ENCODE assay signal across 8 cellular contexts in genomic region chr16:20694096-20694495, GRCh38. TPM values are rescaled to one million over a fixed set of nuclear protein-coding genes. Genes with fewer than 3 reads are reported as not detected.
"Had no signal": no experiment of that assay in that cellular context is flagged by ENCODE, and none has a peak within 500 bp of the region (broad histone marks: within the 10 kb centered on the region; RNA-seq: fewer than 3 reads in every experiment).

No MANE protein-coding gene starts in this region.

RNA-seq across cellular contexts. Expression of gene ACSM1, which starts 3.4 kb away (rescaled TPM):
- total RNA-seq: activated CD4-positive, alpha-beta memory T cell treated with anti-CD3 and anti-CD28 coated beads for 36 hours; activated naive CD4-positive, alpha-beta T cell treated with anti-CD3 and anti-CD28 coated beads for 36 hours; activated T-cell treated with anti-CD3 and anti-CD28 coated beads, Interleukin-2, amount 50 U/mL, for 4 hours; activated T-helper 1 cell treated with anti-CD3 and anti-CD28 coated beads, Interleukin-12 subunit alpha, Interleukin-12 subunit beta, Interleukin-2, Interleukin-4 antibody, amounts not matched to agents 30 ng/mL and 10 ng/mL and 1 ng/mL, durations not matched to agents 14 hours and 24 hours and 36 hours; MCF 10A; RPMI7951; SJSA1 had no signal
- polyA plus RNA-seq: SK-N-SH had no signal
